1 cellular context compared by ENCODE assay signal in genomic region chr1:7960165-7960564, GRCh38.
TF ChIP-seq lines count a peak whose summit lies in the region.

No MANE protein-coding gene starts in this region.

TF ChIP-seq in SK-N-SH, 30 proteins besides CTCF, POLR2A, EP300 and RAD21 (continued from another document):
- TF ChIP-seq ZBTB33 (IDR thresholded peaks at IDR 0.05; ENCODE audit: borderline replicate concordance, low read depth): no peak
- TF ChIP-seq USF2 (IDR thresholded peaks at IDR 0.05; ENCODE audit: borderline replicate concordance, low read depth, low read length): no peak
- no peak for TF ChIP-seq RFX5 (IDR thresholded peaks at IDR 0.05; ENCODE audit: low read length)
- TF ChIP-seq MEF2A (IDR thresholded peaks at IDR 0.05; ENCODE audit: borderline replicate concordance, low read depth): no peak
- TF ChIP-seq USF1 (IDR thresholded peaks at IDR 0.05; ENCODE audit: borderline replicate concordance, low read depth): no peak
- TF ChIP-seq POLR2AphosphoS5 (IDR thresholded peaks at IDR 0.05; ENCODE audit: low read depth, low read length): no peak
- no peak for TF ChIP-seq CHD2 (IDR thresholded peaks at IDR 0.05; ENCODE audit: low read length, partially characterized antibody)
- TF ChIP-seq NFIC (IDR thresholded peaks at IDR 0.05; ENCODE audit: borderline replicate concordance): no peak
- no peak for TF ChIP-seq FOSL2 (IDR thresholded peaks at IDR 0.05; ENCODE audit: borderline replicate concordance, low read depth)
- TF ChIP-seq YY1 (IDR thresholded peaks at IDR 0.05; ENCODE audit: low read depth): no peak
- TF ChIP-seq REST (IDR thresholded peaks at IDR 0.05; ENCODE audit: low read depth, low read length): no peak
- no peak for TF ChIP-seq RCOR1 (IDR thresholded peaks at IDR 0.05; ENCODE audit: low read length)
TF ChIP-seq in SK-N-SH: peak in this region for 0.
